37 cellular contexts compared by ENCODE assay signal in the genomic region with DNA sequence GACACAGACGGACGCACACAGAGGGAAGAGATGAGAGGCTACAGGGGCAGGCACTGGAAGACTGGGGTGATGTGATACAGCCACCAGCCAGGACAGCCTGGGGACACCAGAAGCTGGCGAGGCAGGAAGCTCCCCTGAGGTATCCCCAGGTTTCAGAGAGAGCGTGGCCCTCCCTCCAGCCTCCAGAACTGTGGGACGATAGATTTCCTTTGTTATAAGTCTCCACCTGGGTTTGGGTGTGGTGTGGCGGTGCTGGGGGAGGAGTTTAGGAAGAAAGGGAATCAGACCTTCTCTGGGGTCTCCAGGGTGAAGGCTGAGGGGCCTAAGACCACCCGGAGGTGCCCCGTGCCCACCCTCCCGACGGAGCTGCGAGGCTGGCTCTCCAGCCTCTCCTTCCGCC. TPM values are rescaled to one million over a fixed set of nuclear protein-coding genes. Genes with fewer than 3 reads are reported as not detected.
"Had no signal": no experiment of that assay in that cellular context is flagged by ENCODE, and none has a peak within 500 bp of the region (broad histone marks: within the 10 kb centered on the region; RNA-seq: fewer than 3 reads in every experiment).

No MANE protein-coding gene starts in this region.

- H3K79me2 ChIP-seq: hepatocyte had no signal

- FAIRE-seq: endothelial cell of umbilical vein, pancreas had no signal

- H3K27me3 ChIP-seq: adrenal gland, ascending aorta, cardiac muscle cell, hepatocyte, pancreas, right atrium auricular region, thyroid gland, upper lobe of left lung had no signal

- H3K4me3 ChIP-seq: adrenal gland, ascending aorta, cardiac muscle cell, coronary artery, gastroesophageal sphincter, hepatocyte, left ventricle myocardium inferior, pancreas, right atrium auricular region, smooth muscle cell, stomach, upper lobe of left lung had no signal

- H3K9me3 Mint-ChIP-seq: activated CD4-positive, alpha-beta memory T cell treated with anti-CD3 and anti-CD28 coated beads, Interleukin-2, amount 10 ng/mL, durations not matched to agents 7 days and 5 days; activated CD4-positive, alpha-beta T cell treated with anti-CD3 and anti-CD28 coated beads, Interleukin-2, amount 10 ng/mL, durations not matched to agents 7 days and 5 days; activated T-cell treated with anti-CD3 and anti-CD28 coated beads, Interleukin-2, amount 50 U/mL, for 4 hours; activated T-helper 17 cell treated with anti-CD3 and anti-CD28 coated beads, Interleukin-2, amount 50 U/mL, for 72 hours; naive thymus-derived CD8-positive, alpha-beta T cell; neural crest cell; stimulated activated naive B cell treated with anti-CD40 and anti-IgM and Interleukin-4, amounts not matched to agents 10 μg/mL and 1 μg/mL and 100 μg/mL, for 72 hours; T-helper 1 cell treated with Interleukin-12 subunit alpha and Interleukin-12 subunit beta and Interleukin-4 antibody, amounts not matched to agents 30 μg/mL and 1 μg/mL, for 36 hours had no signal

- H3K27ac ChIP-seq: adrenal gland, ascending aorta, cardiac muscle cell, coronary artery, gastroesophageal sphincter, hepatocyte, left ventricle myocardium inferior, pancreas, right atrium auricular region, stomach, thyroid gland, upper lobe of left lung had no signal

- H3K4me1 ChIP-seq: adrenal gland, ascending aorta, left ventricle myocardium inferior, pancreas, right atrium auricular region, thyroid gland had no signal

- H3K4me3 Mint-ChIP-seq: activated CD4-positive, alpha-beta memory T cell treated with anti-CD3 and anti-CD28 coated beads, Interleukin-2, amount 10 ng/mL, durations not matched to agents 7 days and 5 days; activated CD4-positive, alpha-beta T cell treated with anti-CD3 and anti-CD28 coated beads, Interleukin-2, amount 10 ng/mL, durations not matched to agents 7 days and 5 days; activated naive CD8-positive, alpha-beta T cell; activated T-cell treated with anti-CD3 and anti-CD28 coated beads, Interleukin-2, amount 50 U/mL, for 4 hours; activated T-helper 17 cell treated with anti-CD3 and anti-CD28 coated beads, Interleukin-2, amount 50 U/mL, for 72 hours; brain; neural crest cell; stimulated activated naive B cell treated with anti-CD40 and anti-IgM and Interleukin-4, amounts not matched to agents 10 μg/mL and 1 μg/mL and 100 μg/mL, for 72 hours; T-helper 1 cell treated with Interleukin-12 subunit alpha and Interleukin-12 subunit beta and Interleukin-4 antibody, amounts not matched to agents 30 μg/mL and 1 μg/mL, for 36 hours had no signal

- H3K36me3 ChIP-seq: adrenal gland, ascending aorta, left ventricle myocardium inferior, pancreas, right atrium auricular region, thyroid gland, upper lobe of left lung had no signal

- H3K4me2 ChIP-seq: hepatocyte, smooth muscle cell had no signal

- H3K36me3 Mint-ChIP-seq: activated naive CD8-positive, alpha-beta T cell; naive thymus-derived CD8-positive, alpha-beta T cell had no signal

- ATAC-seq: activated T-cell treated with anti-CD3 and anti-CD28 coated beads, Interleukin-2, amount 50 U/mL, for 4 hours; activated T-helper 17 cell treated with anti-CD3 and anti-CD28 coated beads, Interleukin-2, amount 50 U/mL, for 72 hours; gastroesophageal sphincter; naive thymus-derived CD8-positive, alpha-beta T cell; pancreas; stimulated activated naive B cell treated with anti-CD40 and anti-IgM and Interleukin-4, amounts not matched to agents 10 μg/mL and 1 μg/mL and 100 μg/mL, for 72 hours had no signal

- H2AFZ ChIP-seq: hepatocyte had no signal

- H3K27ac Mint-ChIP-seq: activated CD4-positive, alpha-beta memory T cell treated with anti-CD3 and anti-CD28 coated beads, Interleukin-2, amount 10 ng/mL, durations not matched to agents 7 days and 5 days; activated naive CD8-positive, alpha-beta T cell; activated T-helper 17 cell treated with anti-CD3 and anti-CD28 coated beads, Interleukin-2, amount 50 U/mL, for 72 hours; T-helper 1 cell treated with Interleukin-12 subunit alpha and Interleukin-12 subunit beta and Interleukin-4 antibody, amounts not matched to agents 30 μg/mL and 1 μg/mL, for 36 hours had no signal

- H3K9me3 ChIP-seq: adrenal gland, ascending aorta, gastroesophageal sphincter, left ventricle myocardium inferior, pancreas, right atrium auricular region, stomach, thyroid gland, upper lobe of left lung had no signal

- DNase-seq: activated CD4-positive, alpha-beta memory T cell treated with anti-CD3 and anti-CD28 coated beads, Interleukin-2, amount 10 ng/mL, durations not matched to agents 7 days and 5 days; activated CD4-positive, alpha-beta T cell treated with anti-CD3 and anti-CD28 coated beads for 1 hour; activated CD4-positive, alpha-beta T cell treated with anti-CD3 and anti-CD28 coated beads, Interleukin-2, amount 10 ng/mL, durations not matched to agents 7 days and 5 days; activated naive CD4-positive, alpha-beta T cell; activated T-cell treated with anti-CD3 and anti-CD28 coated beads, Interleukin-2, amount 50 U/mL, for 4 hours; adrenal gland; cerebellar nuclear complex; left ventricle myocardium inferior; midbrain; nucleus accumbens; stimulated activated CD4-positive, alpha-beta T cell treated with anti-CD3 and anti-CD28 coated beads, Interleukin-15, amount 100 ng/mL, for 24 hours; stimulated activated CD4-positive, alpha-beta T cell treated with anti-CD3 and anti-CD28 coated beads, Interleukin-2, amount 100 ng/mL, for 24 hours; stimulated activated naive B cell treated with anti-CD40 and anti-IgM and Interleukin-4, amounts not matched to agents 10 μg/mL and 1 μg/mL and 100 μg/mL, for 72 hours; stomach; SW 1271; T-helper 9 cell; thyroid gland; upper lobe of left lung had no signal

RNA-seq across cellular contexts. Expression of a gene that starts 2.7 kb away (rescaled TPM):
- total RNA-seq: activated CD4-positive, alpha-beta memory T cell treated with anti-CD3 and anti-CD28 coated beads, Interleukin-2, amount 10 ng/mL, durations not matched to agents 7 days and 5 days; activated CD4-positive, alpha-beta T cell treated with anti-CD3 and anti-CD28 coated beads, Interleukin-2, amount 10 ng/mL, durations not matched to agents 7 days and 5 days; activated T-cell treated with anti-CD3 and anti-CD28 coated beads, Interleukin-2, amount 50 U/mL, for 4 hours; activated T-helper 17 cell treated with anti-CD3 and anti-CD28 coated beads, Interleukin-2, amount 50 U/mL, for 72 hours; ascending aorta; cardiac muscle cell; endothelial cell of umbilical vein; fibroblast of lung; fibroblast of villous mesenchyme; gastroesophageal sphincter; left ventricle myocardium inferior; naive thymus-derived CD8-positive, alpha-beta T cell; pulmonary artery endothelial cell; right atrium auricular region; smooth muscle cell; stomach; thyroid gland; upper lobe of left lung had no signal
- polyA plus RNA-seq: cardiac muscle cell, endothelial cell of umbilical vein, esophagus, fibroblast of lung, smooth muscle cell, stomach had no signal

RNA-seq across cellular contexts. Expression of a gene that starts 39.8 kb away (rescaled TPM):
- total RNA-seq: activated CD4-positive, alpha-beta T cell treated with anti-CD3 and anti-CD28 coated beads, Interleukin-2, amount 10 ng/mL, durations not matched to agents 7 days and 5 days; ascending aorta; fibroblast of villous mesenchyme; pulmonary artery endothelial cell had no signal

RNA-seq across cellular contexts. Expression of a gene that starts 51.8 kb away (rescaled TPM):
- total RNA-seq: activated CD4-positive, alpha-beta memory T cell treated with anti-CD3 and anti-CD28 coated beads, Interleukin-2, amount 10 ng/mL, durations not matched to agents 7 days and 5 days; activated CD4-positive, alpha-beta T cell treated with anti-CD3 and anti-CD28 coated beads, Interleukin-2, amount 10 ng/mL, durations not matched to agents 7 days and 5 days; activated T-cell treated with anti-CD3 and anti-CD28 coated beads, Interleukin-2, amount 50 U/mL, for 4 hours; activated T-helper 17 cell treated with anti-CD3 and anti-CD28 coated beads, Interleukin-2, amount 50 U/mL, for 72 hours; endothelial cell of umbilical vein; fibroblast of villous mesenchyme; naive thymus-derived CD8-positive, alpha-beta T cell had no signal
- polyA plus RNA-seq: naive thymus-derived CD8-positive, alpha-beta T cell had no signal
